Comparison of ENCODE assay signal across 8 cellular contexts in genomic region chr12:130879212-130879686, GRCh38. TPM values are rescaled to one million over a fixed set of nuclear protein-coding genes. Genes with fewer than 3 reads are reported as not detected.
DNase-seq lines count a peak whose midpoint lies in the region; ATAC-seq, FAIRE-seq and TF ChIP-seq lines count a peak whose summit lies in the region.

No MANE protein-coding gene starts in this region.

- TF ChIP-seq POLR2A in A549 (IDR thresholded peaks at IDR 0.05; ENCODE audit: low read length) (no peak), transverse colon (IDR thresholded peaks at IDR 0.05) (no peak), lower leg skin (IDR thresholded peaks at IDR 0.05) (no peak), prostate gland (IDR thresholded peaks at IDR 0.05) (no peak)

- CTCF ChIA-PET in A549 (lab: Yijun Ruan, JAX), result no interaction called here
- CTCF ChIA-PET in PC-3 (lab: Charles Lee), result no interaction called here

- peaks cover 22% of the 10 kb centered on the region for H3K79me2 ChIP-seq in PC-3 (ENCODE audit: low read length)

- H3K4me1 ChIP-seq in A549 (peaks cover 11% of the 10 kb centered on the region), PC-3 (ENCODE audit: insufficient read depth, low read length) (peaks cover 4% of the 10 kb centered on the region), transverse colon (no peaks in the 10 kb centered on the region), prostate gland (replicated peaks) (no peaks in the 10 kb centered on the region)

- no peak overlapping the region for H2AFZ ChIP-seq in PC-3 (ENCODE audit: low read length)

- BruUV-seq in PC-3 (replicated peaks; lab: Mats Ljungman, UMichigan), result no TSS peak

- no peak for DNase-seq in A549 (ENCODE audit: low read depth in 1 of 2, low spot score in 1 of 2)
- no peak for DNase-seq in PC-3
- DNase-seq in transverse colon, result peak; percentile 13
- no peak for DNase-seq in NCI-H1417 treated with DMSO at 0.1 percent for 48 hours (lab: John Stamatoyannopoulos, UW)
- no peak for DNase-seq in lower leg skin (ENCODE audit: low spot score in 2 of 2)
- no peak for DNase-seq in prostate gland (ENCODE audit: low spot score)

- H3K9me3 ChIP-seq in A549, result no peaks in the 10 kb centered on the region
- H3K9me3 ChIP-seq in PC-3 (ENCODE audit: low read length), result no peaks in the 10 kb centered on the region
- no peaks in the 10 kb centered on the region for H3K9me3 ChIP-seq in transverse colon
- H3K9me3 ChIP-seq in prostate gland, result no peaks in the 10 kb centered on the region

- H3K36me3 ChIP-seq in PC-3 (ENCODE audit: low read depth, low read length) (peaks cover 32% of the 10 kb centered on the region), transverse colon (peaks cover 0 to 25% (median 12%) of the 10 kb centered on the region in 4 donors), prostate gland (peaks cover 0 to 16% of the 10 kb centered on the region in 2 donors)

- WGBS in A549 (ENCODE audit: missing lambda C conversion rate), result 95% methylated on average over 13 of the region's 13 CpGs
- 89% methylated on average over 13 of the region's 13 CpGs; no CpG with 5 or more reads in 1 of the 2 donors for WGBS in transverse colon (ENCODE audit: low coverage in 1 of 2), 2 donors
- WGBS in lower leg skin, 2 donors, result 86 to 95% methylated on average over 13 of the region's 13 CpGs
- 92% methylated on average over 13 of the region's 13 CpGs for WGBS in prostate gland

- no peak overlapping the region for H3K4me2 ChIP-seq in A549
- no peak overlapping the region for H3K4me2 ChIP-seq in PC-3 (ENCODE audit: low read length)

- H3K4me3 ChIP-seq in A549 (no peak overlapping the region), PC-3 (ENCODE audit: low read length) (no peak overlapping the region), transverse colon (no peak overlapping the region), lower leg skin (ENCODE audit: low read depth, poor library complexity, severe bottlenecking) (no peak overlapping the region), prostate gland (no peak overlapping the region)

- H3K9ac ChIP-seq in PC-3 (ENCODE audit: low read length), result no peak overlapping the region

- POLR2A ChIA-PET in A549 (lab: Yijun Ruan, JAX), result interaction anchor here (0.8 kb wide), 1 partner anchor 9 kb away, joined by 3 read pairs; no protein-coding TSS in a partner anchor
- POLR2A ChIA-PET in PC-3 (lab: Charles Lee; ENCODE audit: unreplicated experiment), result no interaction called here

- H4K20me1 ChIP-seq in PC-3 (ENCODE audit: low read length), result peaks cover 44% of the 10 kb centered on the region

- no peaks in the 10 kb centered on the region for H3K9me2 ChIP-seq in PC-3 (replicated peaks; ENCODE audit: low read length)

- TF ChIP-seq EP300 in A549 (IDR thresholded peaks at IDR 0.05) (no peak), transverse colon (IDR thresholded peaks at IDR 0.05; ENCODE audit: low read depth) (no peak)

- no peak for FAIRE-seq in A549 (lab: Jason Lieb, UNC)

- ATAC-seq in A549, result peak; percentile 26 to 49
- peak; percentile 75 for ATAC-seq in GM18520 (IDR thresholded peaks at IDR 0.05; ENCODE audit: unreplicated experiment)
- ATAC-seq in HG02840 (IDR thresholded peaks at IDR 0.05; ENCODE audit: low FRiP score, unreplicated experiment), result peak; percentile 72
- peak; percentile 16 for ATAC-seq in PC-3

- H3K27me3 ChIP-seq in PC-3 (ENCODE audit: low read length), result no peaks in the 10 kb centered on the region
- H3K27me3 ChIP-seq in transverse colon, result no peaks in the 10 kb centered on the region
- H3K27me3 ChIP-seq in prostate gland (replicated peaks; ENCODE audit: insufficient read depth), result no peaks in the 10 kb centered on the region

- TF ChIP-seq RAD21 in A549 (conservative IDR thresholded peaks at IDR 0.05 in 1 of 2, IDR thresholded peaks at IDR 0.05 in 1 of 2), result no peak

- no peak for TF ChIP-seq CTCF in A549 (IDR thresholded peaks at IDR 0.05)
- no peak for TF ChIP-seq CTCF in PC-3 (conservative IDR thresholded peaks at IDR 0.05; ENCODE audit: low read depth, low read length)
- TF ChIP-seq CTCF in transverse colon (IDR thresholded peaks at IDR 0.05), result no peak
- no peak for TF ChIP-seq CTCF in lower leg skin (IDR thresholded peaks at IDR 0.05)
- no peak for TF ChIP-seq CTCF in prostate gland (IDR thresholded peaks at IDR 0.05)

- in situ Hi-C loops in transverse colon (cut with MboI; ENCODE audit: low pct_ligation_motif_present in 1 of 4, low pct_unique_long_range_greater_than_20kb in 1 of 4, low sequenced_read_pairs in 3 of 4), result no loop called here

- no peak overlapping the region for H3K27ac ChIP-seq in A549
- H3K27ac ChIP-seq in PC-3 (ENCODE audit: low read length), result no peak overlapping the region
- H3K27ac ChIP-seq in transverse colon, result peak overlapping the region in 2 of 4 donors; percentile 12 to 36
- H3K27ac ChIP-seq in prostate gland, result no peak overlapping the region

- intact Hi-C loops in PC-3 (cut with micrococcal nuclease), result no loop called here
- intact Hi-C loops in transverse colon (cut with DNase I; ENCODE audit: low total_unique reads), result no loop called here
- intact Hi-C loops in lower leg skin (cut with DNase I; ENCODE audit: low total_unique reads), result no loop called here
- intact Hi-C loops in prostate gland (cut with DNase I), result no loop called here

- peaks cover 33% of the 10 kb centered on the region for H3F3A ChIP-seq in PC-3 (ENCODE audit: low read length, unreplicated experiment)

TF ChIP-seq in A549, 52 proteins besides CTCF, POLR2A, EP300 and RAD21:
- peak; percentile 46; the same call in 1 of the 2 replicates for TF ChIP-seq TP53 (CRISPR knock-in tag; IDR thresholded peaks at IDR 0.05)
- TF ChIP-seq TFCP2L1 (CRISPR knock-in tag; IDR thresholded peaks at IDR 0.05), result peak; percentile 52
- no peak for TF ChIP-seq CHD4 (IDR thresholded peaks at IDR 0.05; ENCODE audit: borderline replicate concordance)

RNA-seq across cellular contexts. Expression of gene RAN, which starts 7.4 kb away (rescaled TPM):
- polyA plus RNA-seq in A549 (2011; rRNA removed) (2,967 and 3,303 TPM in 2 replicates), A549 (2017; fragmentation: RNase III; extraction: RNeasy Plus Mini Kit Qiagen cat#74134 plus additional on column Dnase treatment) (1,859 to 1,987 TPM (median 1,941 TPM) in 3 replicates)
- 1,939 and 2,223 TPM in 2 replicates for polyA plus RNA-seq in A549 (2012; cell fraction: cytosol; rRNA removed)
- 601 and 850 TPM in 2 replicates for polyA plus RNA-seq in A549 (2012; cell fraction: nucleus; rRNA removed)
- 1,030 and 1,279 TPM in 2 replicates for polyA minus RNA-seq in A549 (2011; rRNA and poly(A)+ RNA removed)
- total RNA-seq in PC-3 (2014; rRNA removed) (3,300 and 3,371 TPM in 2 replicates), transverse colon (100 to 1,000 TPM in 2 of 4 donors, 10 to 100 TPM in 2; 28.1 to 124 (median 77.5) TPM), lower leg skin (100 to 1,000 TPM in 3 of 4 donors, 10 to 100 TPM in 1; 88.3 to 161 (median 148) TPM), prostate gland (100 to 1,000 TPM; 131 to 220 TPM)

RNA-seq across cellular contexts. Expression of gene STX2, which starts 40.2 kb away (rescaled TPM):
- polyA plus RNA-seq in A549 (2011; rRNA removed) (39.4 and 51.3 TPM in 2 replicates), A549 (2017; fragmentation: RNase III; extraction: RNeasy Plus Mini Kit Qiagen cat#74134 plus additional on column Dnase treatment) (25.6 to 26.9 TPM (median 26.8 TPM) in 3 replicates)
- polyA plus RNA-seq in A549 (2012; cell fraction: cytosol; rRNA removed), result 20.2 and 20.4 TPM in 2 replicates
- 21.3 and 45.4 TPM in 2 replicates for polyA plus RNA-seq in A549 (2012; cell fraction: nucleus; rRNA removed)
- polyA minus RNA-seq in A549 (2011; rRNA and poly(A)+ RNA removed), result 13.9 and 14.8 TPM in 2 replicates
- total RNA-seq in PC-3 (2014; rRNA removed) (18.2 and 24.0 TPM in 2 replicates), transverse colon (10 to 100 TPM in 2 of 4 donors, 1 to 10 TPM in 2; 8.1 to 22.1 (median 9.7) TPM), lower leg skin (10 to 100 TPM in 1 of 4 donors, 1 to 10 TPM in 3; 2.9 to 14.7 (median 4.7) TPM), prostate gland (10 to 100 TPM in 1 of 2 donors, 1 to 10 TPM in 1; 5.3 to 11.5 TPM)

Comparison
In these comparisons a context has a peak if more than half of its experiments do, and no peak if none do; other contexts are left out.
1. ATAC-seq: peak in every context shown above with its lines; median percentile 75 in GM18520; 72 in HG02840; 38 in A549; 16 in PC-3.
2. RNA of gene RAN, which starts 7.4 kb away (total RNA-seq): 3,300 to 3,371 TPM in PC-3; 131 to 220 TPM in prostate gland, 88.3 to 161 TPM in lower leg skin and 28.1 to 124 TPM in transverse colon; every median in the first group is over 10 times any median in the second.